Comparison of ENCODE assay signal across 9 cellular contexts in the genomic region with DNA sequence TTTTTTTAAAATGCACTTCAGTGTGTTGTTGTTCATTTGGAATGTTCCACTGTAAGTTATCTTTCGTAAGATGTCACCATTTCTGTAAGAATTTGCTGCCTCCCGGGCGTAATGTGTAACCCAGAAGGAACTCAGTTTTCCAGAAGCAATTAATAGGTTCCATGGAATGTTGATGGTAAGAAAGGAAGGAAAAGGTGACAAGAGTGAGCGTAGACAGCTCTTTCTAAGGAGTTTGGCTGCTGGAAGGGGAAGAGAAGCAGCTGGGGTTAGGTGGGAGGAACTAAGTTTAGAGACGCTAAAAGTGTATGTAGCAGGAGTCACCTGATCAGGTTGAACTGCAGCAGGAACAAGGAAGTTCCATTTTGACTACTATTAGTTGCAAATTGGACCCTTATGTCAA. TPM values are rescaled to one million over a fixed set of nuclear protein-coding genes. Genes with fewer than 3 reads are reported as not detected.
A peak's percentile ranks its signal among the peaks of the same experiment; 100 is the strongest.
DNase-seq lines count a peak whose midpoint lies in the region; ATAC-seq and TF ChIP-seq lines count a peak whose summit lies in the region.
"Had no signal": no experiment of that assay in that cellular context is flagged by ENCODE, and none has a peak within 500 bp of the region (broad histone marks: within the 10 kb centered on the region; RNA-seq: fewer than 3 reads in every experiment).

No MANE protein-coding gene starts in this region.

- ATAC-seq in GM18505 (IDR thresholded peaks at IDR 0.05; ENCODE audit: unreplicated experiment), result no peak

- no peaks in the 10 kb centered on the region for H3K36me3 Mint-ChIP-seq in activated naive CD4-positive, alpha-beta T cell treated with anti-CD3 and anti-CD28 coated beads for 36 hours (ENCODE audit: low read depth)
- H3K36me3 Mint-ChIP-seq in glutamatergic neuron (ENCODE audit: unreplicated experiment), result no peaks in the 10 kb centered on the region

- no peak for DNase-seq in activated naive CD4-positive, alpha-beta T cell treated with anti-CD3 and anti-CD28 coated beads for 36 hours
- DNase-seq in activated naive CD4-positive, alpha-beta T cell treated with anti-CD3 and anti-CD28 coated beads, Interleukin-2, amount 50 U/mL, for 16 hours, result no peak
- DNase-seq in SJSA1 (ENCODE audit: low read depth in 1 of 2, low spot score in 2 of 2) (peak in 1 of 2 experiments; percentile 2), glutamatergic neuron (no peak), tibial artery (no peak), NCI-H146 (lab: John Stamatoyannopoulos, UW) (no peak), NCI-H2171 treated with DMSO at 0.1 percent for 48 hours (lab: John Stamatoyannopoulos, UW) (no peak)

- peaks cover 3% of the 10 kb centered on the region for H3K4me1 Mint-ChIP-seq in activated naive CD4-positive, alpha-beta T cell treated with anti-CD3 and anti-CD28 coated beads for 36 hours (ENCODE audit: low read depth)
- H3K4me1 Mint-ChIP-seq in glutamatergic neuron (ENCODE audit: low read depth, unreplicated experiment), result peaks cover 2% of the 10 kb centered on the region

- H3K4me1 ChIP-seq in SJSA1 (replicated peaks) (peaks cover 6% of the 10 kb centered on the region), tibial artery (peaks cover 0 to 2% (median 0%) of the 10 kb centered on the region in 4 donors)

- no peaks in the 10 kb centered on the region for H3K27me3 ChIP-seq in SJSA1 (replicated peaks)
- no peaks in the 10 kb centered on the region for H3K27me3 ChIP-seq in tibial artery
- H3K27me3 ChIP-seq: cardiac muscle cell had no signal

- H3K36me3 ChIP-seq in SJSA1 (no peaks in the 10 kb centered on the region), tibial artery (no peaks in the 10 kb centered on the region)
- H3K36me3 ChIP-seq: cardiac muscle cell had no signal

- H3K27me3 Mint-ChIP-seq in activated naive CD4-positive, alpha-beta T cell treated with anti-CD3 and anti-CD28 coated beads for 36 hours (ENCODE audit: low read depth), result no peaks in the 10 kb centered on the region
- H3K27me3 Mint-ChIP-seq in glutamatergic neuron (ENCODE audit: unreplicated experiment), result no peaks in the 10 kb centered on the region

- no peak for TF ChIP-seq POLR2A in GM18505 (IDR thresholded peaks at IDR 0.05; ENCODE audit: borderline replicate concordance, extremely low read depth, insufficient read depth, insufficient read length)

- CTCF ChIA-PET in activated naive CD4-positive, alpha-beta T cell treated with anti-CD3 and anti-CD28 coated beads for 36 hours (lab: Charles Lee), result interaction anchor here (0.8 to 2.1 kb wide), 2 partner anchors 12 to 16 kb away, joined by 4 to 13 read pairs; no protein-coding TSS in a partner anchor

- no peaks in the 10 kb centered on the region for H3K9me3 Mint-ChIP-seq in activated naive CD4-positive, alpha-beta T cell treated with anti-CD3 and anti-CD28 coated beads for 36 hours
- H3K9me3 Mint-ChIP-seq in glutamatergic neuron (ENCODE audit: unreplicated experiment), result no peaks in the 10 kb centered on the region

- peak overlapping the region; percentile 64 for H3K27ac ChIP-seq in SJSA1
- peak overlapping the region; percentile 44 to 70 for H3K27ac ChIP-seq in tibial artery
- H3K27ac ChIP-seq: cardiac muscle cell had no signal

- peak overlapping the region; percentile 89 for H3K27ac Mint-ChIP-seq in activated naive CD4-positive, alpha-beta T cell treated with anti-CD3 and anti-CD28 coated beads for 36 hours
- H3K27ac Mint-ChIP-seq in glutamatergic neuron (ENCODE audit: unreplicated experiment), result no peak overlapping the region

- H3K9me3 ChIP-seq in SJSA1 (replicated peaks) (no peaks in the 10 kb centered on the region), tibial artery (no peaks in the 10 kb centered on the region)

- TF ChIP-seq CTCF in glutamatergic neuron (IDR thresholded peaks at IDR 0.05; ENCODE audit: partially characterized antibody, unreplicated experiment), result no peak
- no peak for TF ChIP-seq CTCF in tibial artery (IDR thresholded peaks at IDR 0.05)

- intact Hi-C loops in activated naive CD4-positive, alpha-beta T cell treated with anti-CD3 and anti-CD28 coated beads for 36 hours (cut with micrococcal nuclease), result loop anchor here (1.0 to 10.0 kb wide), 6 partner anchors 17 to 512 kb away; a partner anchor contains a TSS
- intact Hi-C loops in tibial artery (cut with DNase I; ENCODE audit: low total_unique reads), result loop anchor here (10.0 kb wide), 1 partner anchor 997 kb away; no protein-coding TSS in a partner anchor

- peak overlapping the region; percentile 30 for H3K4me3 ChIP-seq in SJSA1
- peak overlapping the region in 1 of 2 donors; percentile 34 for H3K4me3 ChIP-seq in tibial artery
- H3K4me3 ChIP-seq: cardiac muscle cell had no signal

- peak overlapping the region; percentile 63 for H3K4me3 Mint-ChIP-seq in activated naive CD4-positive, alpha-beta T cell treated with anti-CD3 and anti-CD28 coated beads for 36 hours
- H3K4me3 Mint-ChIP-seq in glutamatergic neuron (ENCODE audit: unreplicated experiment), result peak overlapping the region; percentile 78

RNA-seq across cellular contexts. Expression of a gene that starts 35.9 kb away (rescaled TPM):
- total RNA-seq in activated naive CD4-positive, alpha-beta T cell treated with anti-CD3 and anti-CD28 coated beads for 36 hours, result not detected
- 0.08 TPM in 1 of 2 replicates, not detected in the other for total RNA-seq in SJSA1 (2014; rRNA removed; shearing (Covaris generic))
- not detected for total RNA-seq in glutamatergic neuron (ENCODE audit: unreplicated experiment)
- total RNA-seq: cardiac muscle cell had no signal
